ENCODE assay signal across 12 cellular contexts in the genomic region with DNA sequence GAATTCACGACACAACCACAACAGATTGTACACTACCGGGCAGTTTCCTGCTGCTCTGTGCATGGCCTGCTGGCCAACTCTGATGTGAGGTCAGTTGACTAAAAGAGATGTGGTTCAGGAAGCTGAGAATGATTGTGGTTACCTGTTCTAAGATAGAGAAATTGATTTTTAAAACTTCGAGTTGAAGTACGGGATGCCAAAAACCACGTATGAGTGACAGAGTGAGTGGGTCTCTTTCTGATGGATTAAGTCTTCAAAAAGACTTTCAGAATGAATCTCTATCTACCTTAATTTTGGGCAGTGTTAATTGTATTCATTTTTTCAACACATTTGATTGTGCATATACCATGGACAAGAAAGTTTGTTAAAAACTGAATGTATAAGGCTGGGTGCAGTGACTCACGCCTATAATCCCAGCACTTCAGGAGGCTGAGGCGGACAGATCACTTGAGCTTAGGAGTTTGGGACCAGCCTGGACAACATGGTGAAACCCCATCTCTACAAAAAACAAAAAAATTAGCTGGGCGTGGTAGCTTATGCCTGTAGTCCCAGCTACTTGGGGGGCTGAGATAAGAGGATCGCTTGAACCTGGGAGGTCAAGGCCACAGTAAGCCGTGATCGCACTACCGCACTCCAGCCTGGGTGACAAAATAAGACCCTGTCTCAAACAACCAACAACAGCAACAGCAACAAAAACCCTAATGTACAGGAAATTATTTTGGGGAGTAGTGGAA.
DNase-seq lines count a peak whose midpoint lies in the region; ATAC-seq, FAIRE-seq and TF ChIP-seq lines count a peak whose summit lies in the region.
"Had no signal": no experiment of that assay in that cellular context is flagged by ENCODE, and none has a peak within 500 bp of the region (broad histone marks: within the 10 kb centered on the region; RNA-seq: fewer than 3 reads in every experiment).

No MANE protein-coding gene starts in this region.

- intact Hi-C loops in dorsolateral prefrontal cortex (cut with DNase I) = no loop called here

- no peak overlapping the region for H3K27ac ChIP-seq in dorsolateral prefrontal cortex
- H3K27ac ChIP-seq: coronary artery had no signal

- no peak overlapping the region for H3K4me3 ChIP-seq in GM12865 (ENCODE audit: low read depth, low read length)
- H3K4me3 ChIP-seq in dorsolateral prefrontal cortex = no peak overlapping the region
- H3K4me3 ChIP-seq: coronary artery had no signal

- DNase-seq in GM12865 (ENCODE audit: low read depth) (peak; percentile 81), cerebellar cortex (ENCODE audit: low spot score) (peak; percentile 50), SW480 (ENCODE audit: low spot score) (no peak), GM19239 (ENCODE audit: insufficient read length, low spot score) (no peak), dorsolateral prefrontal cortex (no peak), kidney tubule cell (ENCODE audit: low spot score) (no peak)
- DNase-seq: CD8-positive, alpha-beta T cell; right cardiac atrium; T-helper 9 cell had no signal

- no peaks in the 10 kb centered on the region for H3K27me3 ChIP-seq in dorsolateral prefrontal cortex

- FAIRE-seq in GM19239 (lab: Jason Lieb, UNC) = no peak

- peak; percentile 64 for ATAC-seq in GM21390 (IDR thresholded peaks at IDR 0.05; ENCODE audit: unreplicated experiment)
- ATAC-seq in HG03571 (IDR thresholded peaks at IDR 0.05; ENCODE audit: unreplicated experiment) = peak; percentile 68
- ATAC-seq: CD8-positive, alpha-beta T cell; right cardiac atrium had no signal

- TF ChIP-seq CTCF in GM12865 (IDR thresholded peaks at IDR 0.05; ENCODE audit: insufficient read depth, low read depth, low read length, missing control alignments) (no peak), dorsolateral prefrontal cortex (IDR thresholded peaks at IDR 0.05 in 54 of 56, conservative IDR thresholded peaks at IDR 0.05 in 2 of 56; ENCODE audit: low read depth in 1 of 56, partially characterized antibody in 56 of 56) (no peak)

Comparison
In these comparisons a context has a peak if more than half of its experiments do, and no peak if none do; other contexts are left out.
1. DNase-seq: peak in GM12865 (single experiment) and cerebellar cortex (single experiment); none in SW480 (single experiment), GM19239 (single experiment), dorsolateral prefrontal cortex (0 of 10) and kidney tubule cell (single experiment).